In genomic region chr9:5582835-5583195, GRCh38 we compare ENCODE assay signal across 9 cellular contexts. TPM values are rescaled to one million over a fixed set of nuclear protein-coding genes. Genes with fewer than 3 reads are reported as not detected.
DNase-seq lines count a peak whose midpoint lies in the region; ATAC-seq and TF ChIP-seq lines count a peak whose summit lies in the region.
"Had no signal": no experiment of that assay in that cellular context is flagged by ENCODE, and none has a peak within 500 bp of the region (broad histone marks: within the 10 kb centered on the region; RNA-seq: fewer than 3 reads in every experiment).

No MANE protein-coding gene starts in this region.

- no peaks in the 10 kb centered on the region for H3K9me3 ChIP-seq in skeletal muscle tissue (ENCODE audit: control insufficient read depth in 3 of 3, low read length in 3 of 3)

- peaks cover 8 to 17% (median 16%) of the 10 kb centered on the region in 3 donors for H3K4me1 ChIP-seq in skeletal muscle tissue (ENCODE audit: control insufficient read depth in 3 of 3, insufficient read depth in 3 of 3, low read length in 3 of 3)
- H3K4me1 ChIP-seq: parathyroid adenoma had no signal

- no peak for TF ChIP-seq CTCF in epithelial cell of esophagus (IDR thresholded peaks at IDR 0.05; ENCODE audit: insufficient read depth, low read depth, low read length, missing control alignments)

- H3K27me3 ChIP-seq in skeletal muscle tissue (ENCODE audit: control insufficient read depth in 3 of 3, insufficient read depth in 3 of 3, low read length in 3 of 3), result no peaks in the 10 kb centered on the region

- ATAC-seq in GM18517 (IDR thresholded peaks at IDR 0.05; ENCODE audit: unreplicated experiment), result peak; percentile 59
- peak; percentile 45 for ATAC-seq in HG02588 (IDR thresholded peaks at IDR 0.05; ENCODE audit: unreplicated experiment)

- H3K36me3 ChIP-seq in skeletal muscle tissue (ENCODE audit: control insufficient read depth in 3 of 3, insufficient read depth in 3 of 3, low read length in 3 of 3), result no peaks in the 10 kb centered on the region

- H3K4me3 ChIP-seq in epithelial cell of esophagus (ENCODE audit: low read length) (no peak overlapping the region), skeletal muscle tissue (ENCODE audit: low read length in 3 of 3) (no peak overlapping the region)

- H3K27ac ChIP-seq in skeletal muscle tissue (ENCODE audit: low read depth, low read length), result peak overlapping the region; percentile 1
- H3K27ac ChIP-seq: parathyroid adenoma had no signal

- DNase-seq in RPMI7951 (ENCODE audit: low read depth) (peak; percentile 66), epithelial cell of esophagus (ENCODE audit: low read depth) (peak; percentile 56), DMS114 treated with DMSO at 0.1 percent for 48 hours (lab: John Stamatoyannopoulos, UW; ENCODE audit: unreplicated experiment) (no peak), T1000 (lab: John Stamatoyannopoulos, UW) (no peak), SKM-1 treated with dmso at 0.1 percent for 144 hours (lab: John Stamatoyannopoulos, UW; ENCODE audit: unreplicated experiment) (no peak)

- no peak overlapping the region for H3K9ac ChIP-seq in skeletal muscle tissue (ENCODE audit: low read depth in 1 of 3, low read length in 3 of 3)
- H3K9ac ChIP-seq: parathyroid adenoma had no signal

RNA-seq across cellular contexts. Expression of gene RIC1, which starts 46.1 kb away (rescaled TPM):
- total RNA-seq in RPMI7951 (2014; rRNA removed; shearing (Covaris generic)), result 20.6 and 23.3 TPM in 2 replicates
- 26.6 TPM for total RNA-seq in skeletal muscle tissue

Comparison
In these comparisons a context has a peak if more than half of its experiments do, and no peak if none do; other contexts are left out.
1. DNase-seq: peak in RPMI7951 (single experiment) and epithelial cell of esophagus (single experiment); none in DMS114 treated with DMSO at 0.1 percent for 48 hours (single experiment), T1000 (single experiment) and SKM-1 treated with dmso at 0.1 percent for 144 hours (single experiment).